Comparison of ENCODE assay signal across 21 cellular contexts in the genomic region with DNA sequence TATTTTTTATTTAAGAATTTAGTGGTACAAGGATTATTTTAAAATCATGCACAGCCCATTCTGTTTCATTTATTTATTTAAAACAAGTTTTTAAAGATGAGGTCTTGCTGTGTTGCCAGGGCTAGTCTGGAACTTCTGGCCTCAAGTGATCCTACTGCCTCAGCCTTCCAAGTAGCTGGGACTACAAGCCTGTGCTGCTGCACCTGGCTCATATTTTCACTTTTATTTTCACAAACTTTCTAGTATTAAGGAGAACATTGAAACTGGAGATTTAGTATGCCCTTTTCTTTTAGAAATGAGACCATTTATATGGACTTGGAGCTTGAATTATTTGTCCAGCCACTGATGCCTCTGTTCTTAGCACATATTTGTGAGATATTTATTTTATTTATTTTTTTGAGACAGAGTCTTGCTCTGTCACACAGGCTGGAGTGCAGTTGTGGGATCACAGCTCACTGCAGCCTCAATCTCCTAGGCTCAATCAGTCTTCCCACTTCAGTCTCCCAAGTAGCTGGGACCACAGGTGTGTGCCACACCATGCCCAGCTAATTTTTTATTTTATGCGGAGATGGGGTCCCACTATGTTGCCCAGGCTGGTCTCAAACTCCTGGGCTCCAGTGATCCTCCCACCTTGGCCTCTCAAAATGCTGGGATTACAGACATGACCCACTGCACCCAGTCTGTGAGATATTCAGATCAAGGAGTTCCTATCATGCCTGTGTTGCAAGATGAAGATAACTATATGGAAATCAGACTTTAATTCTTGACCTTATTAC. TPM values are rescaled to one million over a fixed set of nuclear protein-coding genes. Genes with fewer than 3 reads are reported as not detected.
A peak's percentile ranks its signal among the peaks of the same experiment; 100 is the strongest.
DNase-seq lines count a peak whose midpoint lies in the region; ATAC-seq, FAIRE-seq and TF ChIP-seq lines count a peak whose summit lies in the region.
"Had no signal": no experiment of that assay in that cellular context is flagged by ENCODE, and none has a peak within 500 bp of the region (broad histone marks: within the 10 kb centered on the region; RNA-seq: fewer than 3 reads in every experiment).

No MANE protein-coding gene starts in this region.

- BruUV-seq in K562 (replicated peaks; lab: Mats Ljungman, UMichigan) = no TSS peak

- H3K27ac Mint-ChIP-seq in natural killer cell treated with Interleukin-12 subunit alpha and Interleukin-12 subunit beta and Interleukin-15 and Interleukin-18, amount 100 ng/mL, for 72 hours = peak overlapping the region; percentile 39 to 60
- no peak overlapping the region for H3K27ac Mint-ChIP-seq in natural killer cell
- H3K27ac Mint-ChIP-seq: CD8-positive, alpha-beta T cell; dendritic cell treated with granulocyte-macrophage colony-stimulating factor and Interleukin-4, amounts not matched to agents 40 ng/mL and 50 ng/mL, for 4 days had no signal

- TF ChIP-seq CTCF in natural killer cell (IDR thresholded peaks at IDR 0.05) = no peak
- no peak for TF ChIP-seq CTCF in K562 (IDR thresholded peaks at IDR 0.05 in 2 of 3, conservative IDR thresholded peaks at IDR 0.05 in 1 of 3; ENCODE audit: insufficient read depth in 2 of 3, low read depth in 1 of 3, low read length in 3 of 3)

- H3K36me3 Mint-ChIP-seq in natural killer cell treated with Interleukin-12 subunit alpha and Interleukin-12 subunit beta and Interleukin-15 and Interleukin-18, amount 100 ng/mL, for 72 hours = no peaks in the 10 kb centered on the region
- H3K36me3 Mint-ChIP-seq in natural killer cell = no peaks in the 10 kb centered on the region

- no peaks in the 10 kb centered on the region for H3K9me3 ChIP-seq in HUES64 (ENCODE audit: insufficient read depth, low read depth, low read length)
- no peaks in the 10 kb centered on the region for H3K9me3 ChIP-seq in K562 (replicated peaks; ENCODE audit: control insufficient read depth, insufficient read depth, low read depth, low read length)

- H3K9ac ChIP-seq in HUES64 (ENCODE audit: low read depth, low read length) (no peak overlapping the region; the same call in 1 of the 2 replicates), K562 (ENCODE audit: insufficient read depth in 1 of 2, low read depth in 2 of 2, low read length in 2 of 2) (no peak overlapping the region)

- FAIRE-seq in K562 (lab: Jason Lieb, UNC) = no peak
- FAIRE-seq: small intestine, TTC549 had no signal

- TF ChIP-seq POLR2A in K562 (conservative IDR thresholded peaks at IDR 0.05) = no peak

- 86% methylated on average over 1 of the region's 1 CpG for WGBS in HUES64
- 79% methylated on average over 1 of the region's 1 CpG for WGBS in K562 (ENCODE audit: insufficient coverage, low coverage, missing lambda C conversion rate)

- no peaks in the 10 kb centered on the region for H3K27me3 ChIP-seq in HUES64 (ENCODE audit: insufficient read depth, low read length)
- H3K27me3 ChIP-seq in K562 (ENCODE audit: control insufficient read depth in 2 of 2, insufficient read depth in 2 of 2, low read length in 2 of 2) = no peaks in the 10 kb centered on the region

- in situ Hi-C loops in K562 (cut with MboI) = no loop called here

- CTCF ChIA-PET in K562 (lab: Yijun Ruan, JAX; ENCODE audit: low intra/inter-chr PET ratio) = no interaction called here

- H3K79me2 ChIP-seq in K562 (ENCODE audit: control insufficient read depth, insufficient read depth, low read length) = peaks cover 98% of the 10 kb centered on the region

- H3K27me3 Mint-ChIP-seq in natural killer cell treated with Interleukin-12 subunit alpha and Interleukin-12 subunit beta and Interleukin-15 and Interleukin-18, amount 100 ng/mL, for 72 hours = no peaks in the 10 kb centered on the region
- H3K27me3 Mint-ChIP-seq in natural killer cell (ENCODE audit: low read depth in 2 of 2) = no peaks in the 10 kb centered on the region
- H3K27me3 Mint-ChIP-seq: dendritic cell treated with granulocyte-macrophage colony-stimulating factor and Interleukin-4, amounts not matched to agents 40 ng/mL and 50 ng/mL, for 4 days; naive thymus-derived CD4-positive, alpha-beta T cell; stimulated activated naive B cell treated with anti-CD40 and anti-IgM and Interleukin-4, amounts not matched to agents 10 μg/mL and 1 μg/mL and 100 μg/mL, for 72 hours had no signal

- peaks cover 60% of the 10 kb centered on the region for H3K4me1 ChIP-seq in HUES64 (ENCODE audit: insufficient read depth, low read length)
- peaks cover 10 to 34% of the 10 kb centered on the region in 2 experiments; a peak in 4 of 5 replicates for H3K4me1 ChIP-seq in K562 (replicated peaks in 1 of 2; ENCODE audit: control insufficient read depth in 2 of 2, insufficient read depth in 2 of 2, low read length in 2 of 2)

- TF ChIP-seq RAD21 in K562 (CRISPR knock-in tag; conservative IDR thresholded peaks at IDR 0.05 in 1 of 2, IDR thresholded peaks at IDR 0.05 in 1 of 2) = no peak

- peaks cover 8% of the 10 kb centered on the region; the same call in 1 of the 2 replicates for H4K20me1 ChIP-seq in K562 (replicated peaks; ENCODE audit: control insufficient read depth, insufficient read depth, low read length)

- peaks cover 33 to 50% of the 10 kb centered on the region in 2 donors for H3K4me1 Mint-ChIP-seq in natural killer cell treated with Interleukin-12 subunit alpha and Interleukin-12 subunit beta and Interleukin-15 and Interleukin-18, amount 100 ng/mL, for 72 hours (ENCODE audit: low read depth in 2 of 2)
- peaks cover 41 to 43% of the 10 kb centered on the region in 2 donors for H3K4me1 Mint-ChIP-seq in natural killer cell

- H3K4me3 ChIP-seq in HUES64 (ENCODE audit: low read length) (no peak overlapping the region), K562 (no peak overlapping the region)
- H3K4me3 ChIP-seq: lung, PC-9 had no signal

- no peaks in the 10 kb centered on the region for H3K9me1 ChIP-seq in K562 (ENCODE audit: control insufficient read depth, insufficient read depth, low read length)

- intact Hi-C loops in natural killer cell (cut with micrococcal nuclease) (loop anchor here (10.0 kb wide), 1 partner anchor 257 kb away; no protein-coding TSS in a partner anchor), K562 (cut with micrococcal nuclease) (loop anchor here (10.0 kb wide), 2 partner anchors 187 to 1437 kb away; no protein-coding TSS in a partner anchor)

- POLR2A ChIA-PET in K562 (lab: Yijun Ruan, JAX) = interaction anchor here (0.7 to 2.8 kb wide), 4 partner anchors 8 to 340 kb away, joined by 3 to 16 read pairs (median 4); a partner anchor contains a TSS

- peak overlapping the region; percentile 41; the same call in 1 of the 2 replicates for H3K4me2 ChIP-seq in K562 (ENCODE audit: insufficient read depth, low read length)
- H3K4me2 ChIP-seq: PC-9 had no signal

- DNase-seq in natural killer cell treated with Interleukin-12 subunit alpha and Interleukin-12 subunit beta and Interleukin-15 and Interleukin-18, amount 100 ng/mL, for 72 hours (ENCODE audit: low spot score) = no peak
- DNase-seq in natural killer cell (no peak), K562 (ENCODE audit: extremely low read depth in 1 of 4, low spot score in 3 of 4) (no peak), cerebellum (ENCODE audit: low spot score) (no peak), SIG-M5 (lab: John Stamatoyannopoulos, UW) (no peak)
- no peak for DNase-seq in stimulated activated naive CD4-positive, alpha-beta T cell treated with Interleukin-2 at 50 U/mL for 16 hours (lab: John Stamatoyannopoulos, UW)
- DNase-seq: activated gamma-delta T cell; CD8-positive, alpha-beta T cell; DND-41; naive thymus-derived CD4-positive, alpha-beta T cell; NCI-H1048; NCI-H526; PC-9; posterior cingulate gyrus; small intestine; stimulated activated naive B cell treated with anti-CD40 and anti-IgM and Interleukin-4, amounts not matched to agents 10 μg/mL and 1 μg/mL and 100 μg/mL, for 72 hours had no signal

- H3K9me3 Mint-ChIP-seq in natural killer cell treated with Interleukin-12 subunit alpha and Interleukin-12 subunit beta and Interleukin-15 and Interleukin-18, amount 100 ng/mL, for 72 hours = no peaks in the 10 kb centered on the region
- H3K9me3 Mint-ChIP-seq in natural killer cell = no peaks in the 10 kb centered on the region
- H3K9me3 Mint-ChIP-seq: CD8-positive, alpha-beta T cell; dendritic cell treated with granulocyte-macrophage colony-stimulating factor and Interleukin-4, amounts not matched to agents 40 ng/mL and 50 ng/mL, for 4 days; naive thymus-derived CD4-positive, alpha-beta T cell; stimulated activated naive B cell treated with anti-CD40 and anti-IgM and Interleukin-4, amounts not matched to agents 10 μg/mL and 1 μg/mL and 100 μg/mL, for 72 hours had no signal

- no peak for ATAC-seq in natural killer cell treated with Interleukin-12 subunit alpha and Interleukin-12 subunit beta and Interleukin-15 and Interleukin-18, amount 100 ng/mL, for 72 hours
- ATAC-seq in natural killer cell (no peak), K562 (no peak), HG02970 (IDR thresholded peaks at IDR 0.05; ENCODE audit: low FRiP score, unreplicated experiment) (no peak)
- ATAC-seq: CD8-positive, alpha-beta T cell; naive thymus-derived CD4-positive, alpha-beta T cell; stimulated activated naive B cell treated with anti-CD40 and anti-IgM and Interleukin-4, amounts not matched to agents 10 μg/mL and 1 μg/mL and 100 μg/mL, for 72 hours had no signal

- H3K27ac ChIP-seq in HUES64 (ENCODE audit: low read depth, low read length) (peak overlapping the region; percentile 97), K562 (ENCODE audit: extremely low read depth, low read depth, low read length) (peak overlapping the region; percentile 8; the same call in 2 of the 3 replicates)
- H3K27ac ChIP-seq: PC-9 had no signal

- no peak overlapping the region for H2AFZ ChIP-seq in K562 (ENCODE audit: low read depth, low read length)
- H2AFZ ChIP-seq: PC-9 had no signal

- H3K36me3 ChIP-seq in HUES64 (ENCODE audit: insufficient read depth, low read length) (no peaks in the 10 kb centered on the region), K562 (ENCODE audit: control insufficient read depth, insufficient read depth, low read length) (peaks cover 8% of the 10 kb centered on the region)

- no peak for TF ChIP-seq EP300 in K562 (IDR thresholded peaks at IDR 0.05; ENCODE audit: low read length)

- H3K4me3 Mint-ChIP-seq in natural killer cell treated with Interleukin-12 subunit alpha and Interleukin-12 subunit beta and Interleukin-15 and Interleukin-18, amount 100 ng/mL, for 72 hours = no peak overlapping the region
- no peak overlapping the region for H3K4me3 Mint-ChIP-seq in natural killer cell
- H3K4me3 Mint-ChIP-seq: CD8-positive, alpha-beta T cell; dendritic cell treated with granulocyte-macrophage colony-stimulating factor and Interleukin-4, amounts not matched to agents 40 ng/mL and 50 ng/mL, for 4 days had no signal

RNA-seq across cellular contexts. Expression of a gene that starts 7.4 kb away (rescaled TPM):
- 10 to 100 TPM; 41.2 to 45.3 TPM for total RNA-seq in natural killer cell treated with Interleukin-12 subunit alpha and Interleukin-12 subunit beta and Interleukin-15 and Interleukin-18, amount 100 ng/mL, for 72 hours
- total RNA-seq in natural killer cell (10 to 100 TPM; 36.7 to 43.0 (median 39.9) TPM), K562 (2014; rRNA removed) (22.9 and 23.8 TPM in 2 replicates), K562 (2014; rRNA removed; fragmentation: Illumina TruSeq; extraction: Trizol) (40.3 and 48.6 TPM in 2 replicates), K562 (2015; rRNA removed; fragmentation: Illumina TruSeq; extraction: Trizol) (35.2 and 37.2 TPM in 2 replicates), K562 (2021) (32.3 and 33.9 TPM in 2 replicates), cerebellum (110 TPM)
- polyA plus RNA-seq in HUES64 (2013, experiment 1 of 2) = 20.7 TPM
- 21.2 TPM for polyA plus RNA-seq in HUES64 (2013, experiment 2 of 2)
- 87.5 and 343 TPM in 2 replicates for total RNA-seq in K562 (2011; cell fraction: chromatin; rRNA removed; ENCODE audit: low replicate concordance)
- total RNA-seq in K562 (2011; cell fraction: nucleolus; rRNA removed) = 30.5 and 36.2 TPM in 2 replicates
- total RNA-seq in K562 (2011; cell fraction: nucleoplasm; rRNA removed) = 57.3 and 63.4 TPM in 2 replicates
- polyA plus RNA-seq in K562 (2011; rRNA removed) (36.9 and 37.0 TPM in 2 replicates), K562 (2014; fragmentation: Illumina TruSeq; extraction: Trizol) (22.5 and 30.6 TPM in 2 replicates), K562 (2014; fragmentation: Nextera tagmentation; extraction: Ambion mirVana) (1 to 10 TPM; 8.3 to 8.6 TPM), K562 (2014; rRNA removed) (17.6 and 20.3 TPM in 2 replicates)
- polyA plus RNA-seq in K562 (2011; cell fraction: cytosol; rRNA removed) = 5.8 and 10.7 TPM in 2 replicates
- polyA plus RNA-seq in K562 (2011; cell fraction: nucleus; rRNA removed) = 33.7 and 57.8 TPM in 2 replicates
- polyA plus RNA-seq in K562 (2012) = 14.0 and 28.4 TPM in 2 replicates
- 97.6 and 133 TPM in 2 replicates for polyA minus RNA-seq in K562 (2011; rRNA and poly(A)+ RNA removed)
- 26.8 and 32.4 TPM in 2 replicates for polyA minus RNA-seq in K562 (2011; cell fraction: cytosol; rRNA and poly(A)+ RNA removed)
- 96.9 and 165 TPM in 2 replicates for polyA minus RNA-seq in K562 (2011; cell fraction: nucleus; rRNA and poly(A)+ RNA removed)

Comparison
In these comparisons a context has a peak if more than half of its experiments do, and no peak if none do; other contexts are left out.
1. H3K27ac Mint-ChIP-seq: peak in natural killer cell treated with Interleukin-12 subunit alpha and Interleukin-12 subunit beta and Interleukin-15 and Interleukin-18, amount 100 ng/mL, for 72 hours (2 of 2); none in natural killer cell (0 of 2).